32 cellular contexts compared by ENCODE assay signal in the genomic region with DNA sequence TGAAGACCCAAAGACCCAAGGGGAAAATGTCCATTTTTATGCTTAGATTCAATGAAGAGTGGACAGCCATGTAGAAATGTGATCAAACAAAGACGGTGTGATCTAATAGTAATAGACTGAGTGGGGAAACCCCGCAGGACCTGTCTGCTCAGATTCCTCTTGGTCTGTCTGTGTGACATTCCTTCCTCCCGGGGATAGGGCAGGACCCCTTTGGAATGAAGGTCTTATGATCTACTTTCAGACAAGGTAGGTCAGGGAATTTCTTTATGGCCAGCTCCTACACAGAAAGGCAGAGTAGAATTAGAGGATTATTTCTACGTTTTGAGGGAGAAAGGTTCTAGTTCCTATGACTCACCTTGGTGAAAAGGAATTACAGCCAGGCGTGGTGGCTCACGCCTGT.
DNase-seq lines count a peak whose midpoint lies in the region; ATAC-seq, FAIRE-seq and TF ChIP-seq lines count a peak whose summit lies in the region.
"Had no signal": no experiment of that assay in that cellular context is flagged by ENCODE, and none has a peak within 500 bp of the region (broad histone marks: within the 10 kb centered on the region; RNA-seq: fewer than 3 reads in every experiment).

No MANE protein-coding gene starts in this region.

- H4K8ac ChIP-seq in mesendoderm (ENCODE audit: low read depth, low read length) = no peak overlapping the region

- H3K27ac ChIP-seq in HUES6 (ENCODE audit: low read depth, low read length) (peak overlapping the region; percentile 75; the same call in 1 of the 2 replicates), mesendoderm (ENCODE audit: low read depth, low read length) (peak overlapping the region; percentile 79), smooth muscle cell (ENCODE audit: low read depth) (peak overlapping the region; percentile 91)
- H3K27ac ChIP-seq: BLaER1 treated with 17β-estradiol and CSF1 and Interleukin-3, amounts not matched to agents 10 nM and 100 nM; cardiac muscle cell; coronary artery; gastroesophageal sphincter; hepatocyte; ovary; RWPE1; spleen; transverse colon had no signal

- H3K9ac ChIP-seq in HUES6 (ENCODE audit: low read length) = peak overlapping the region; percentile 47
- H3K9ac ChIP-seq in mesendoderm (ENCODE audit: low read length) = no peak overlapping the region
- peak overlapping the region; percentile 81 for H3K9ac ChIP-seq in smooth muscle cell (ENCODE audit: low read depth)
- H3K9ac ChIP-seq: BLaER1 treated with 17β-estradiol and CSF1 and Interleukin-3, amounts not matched to agents 10 nM and 100 nM had no signal

- no peak overlapping the region for H3K4me3 ChIP-seq in HUES6 (ENCODE audit: low read depth, low read length)
- H3K4me3 ChIP-seq in bronchial epithelial cell (ENCODE audit: low read depth, low read length) = no peak overlapping the region
- no peak overlapping the region for H3K4me3 ChIP-seq in mesendoderm (ENCODE audit: low read length)
- no peak overlapping the region for H3K4me3 ChIP-seq in smooth muscle cell
- H3K4me3 ChIP-seq: BLaER1 treated with 17β-estradiol and CSF1 and Interleukin-3, amounts not matched to agents 10 nM and 100 nM; cardiac muscle cell; coronary artery; gastroesophageal sphincter; GM12878; hepatocyte; ovary; spleen; transverse colon had no signal

- no peaks in the 10 kb centered on the region for H3K79me1 ChIP-seq in mesendoderm (ENCODE audit: low read length)

- no peaks in the 10 kb centered on the region for H3K9me3 ChIP-seq in HUES6 (ENCODE audit: control insufficient read depth, insufficient read depth, low read depth, low read length)
- H3K9me3 ChIP-seq in smooth muscle cell (replicated peaks; ENCODE audit: low read depth) = no peaks in the 10 kb centered on the region
- H3K9me3 ChIP-seq: BLaER1 treated with 17β-estradiol and CSF1 and Interleukin-3, amounts not matched to agents 10 nM and 100 nM; gastroesophageal sphincter; ovary; spleen; transverse colon had no signal

- H2AFZ ChIP-seq in smooth muscle cell (ENCODE audit: low read depth) = no peak overlapping the region
- H2AFZ ChIP-seq: hepatocyte had no signal

- peak overlapping the region; percentile 87 for H3K18ac ChIP-seq in mesendoderm (ENCODE audit: low read length)

- DNase-seq in bronchial epithelial cell (ENCODE audit: low read depth) (peak; percentile 33), mesendoderm (peak; percentile 92), smooth muscle cell (lab: John Stamatoyannopoulos, UW; ENCODE audit: unreplicated experiment) (no peak), frontal cortex (ENCODE audit: low spot score in 2 of 2) (no peak)
- DNase-seq in central memory CD4-positive, alpha-beta T cell = no peak
- DNase-seq: activated CD4-positive, alpha-beta T cell treated with anti-CD3 and anti-CD28 coated beads, Interleukin-2, amount 50 U/mL, for 48 hours; activated CD8-positive, alpha-beta memory T cell treated with anti-CD3 and anti-CD28 coated beads, Interleukin-2, amount 50 U/mL, for 48 hours; KG1; midbrain; natural killer cell; NCI-H1436 treated with DMSO at 0.1 percent for 48 hours; NCI-H2107; NCI-H446; NCI-H774; ovary; right cardiac atrium; spleen; stimulated activated CD4-positive, alpha-beta T cell treated with anti-CD3 and anti-CD28 coated beads, Interleukin-2, amount 100 ng/mL, for 48 hours; T-helper 1 cell; transverse colon had no signal

- no peak overlapping the region for H3K4ac ChIP-seq in mesendoderm (ENCODE audit: low read depth, low read length)

- H3K27me3 ChIP-seq in HUES6 (ENCODE audit: control insufficient read depth, insufficient read depth, low read length) (no peaks in the 10 kb centered on the region), bronchial epithelial cell (ENCODE audit: control insufficient read depth, insufficient read depth, low read length) (no peaks in the 10 kb centered on the region), mesendoderm (ENCODE audit: insufficient read depth, low read length, poor library complexity) (peaks cover 2% of the 10 kb centered on the region), smooth muscle cell (ENCODE audit: low read depth) (no peaks in the 10 kb centered on the region)
- H3K27me3 ChIP-seq: BLaER1 treated with 17β-estradiol and CSF1 and Interleukin-3, amounts not matched to agents 10 nM and 100 nM; cardiac muscle cell; gastroesophageal sphincter; hepatocyte; ovary; spleen; transverse colon had no signal

- H3K4me1 ChIP-seq in HUES6 (ENCODE audit: control insufficient read depth, insufficient read depth, low read length) (peaks cover 35% of the 10 kb centered on the region), mesendoderm (ENCODE audit: control insufficient read depth, low read depth, low read length) (peaks cover 11% of the 10 kb centered on the region), smooth muscle cell (ENCODE audit: low read depth) (peaks cover 28% of the 10 kb centered on the region)
- H3K4me1 ChIP-seq: gastroesophageal sphincter, transverse colon had no signal

- no peak overlapping the region for H2AK5ac ChIP-seq in mesendoderm (ENCODE audit: low read length)

- H4K5ac ChIP-seq in mesendoderm (ENCODE audit: low read length) = no peak overlapping the region

- H3K23ac ChIP-seq in mesendoderm (ENCODE audit: low read length) = no peak overlapping the region

- H3F3A ChIP-seq in smooth muscle cell (ENCODE audit: low read depth) = no peaks in the 10 kb centered on the region

- FAIRE-seq in bronchial epithelial cell (lab: Jason Lieb, UNC) = no peak
- FAIRE-seq in frontal cortex (lab: Jason Lieb, UNC) = no peak
- FAIRE-seq: D721Med, GM12878 had no signal

- H3K36me3 ChIP-seq in HUES6 (ENCODE audit: control insufficient read depth, insufficient read depth, low read length) (no peaks in the 10 kb centered on the region), bronchial epithelial cell (ENCODE audit: control insufficient read depth, insufficient read depth, low read length) (no peaks in the 10 kb centered on the region), mesendoderm (ENCODE audit: control insufficient read depth, insufficient read depth, low read length) (no peaks in the 10 kb centered on the region), smooth muscle cell (ENCODE audit: low read depth) (no peaks in the 10 kb centered on the region)
- H3K36me3 ChIP-seq: cardiac muscle cell, gastroesophageal sphincter, ovary, transverse colon had no signal

- WGBS in mesendoderm (ENCODE audit: extremely low coverage, insufficient coverage, low lambda C conversion rate) = no CpG with 5 or more reads among the region's 6 CpGs
- WGBS in smooth muscle cell (ENCODE audit: low lambda C conversion rate) = 46% methylated on average over 6 of the region's 6 CpGs

- peak overlapping the region; percentile 73 for H2BK120ac ChIP-seq in mesendoderm (ENCODE audit: low read depth, low read length)

- peaks cover 5% of the 10 kb centered on the region for H4K20me1 ChIP-seq in smooth muscle cell (ENCODE audit: low read depth)
- H4K20me1 ChIP-seq: BLaER1 treated with 17β-estradiol and CSF1 and Interleukin-3, amounts not matched to agents 10 nM and 100 nM had no signal

- H3K4me2 ChIP-seq in mesendoderm (ENCODE audit: low read length) (no peak overlapping the region), smooth muscle cell (peak overlapping the region; percentile 66)
- H3K4me2 ChIP-seq: BLaER1 treated with 17β-estradiol and CSF1 and Interleukin-3, amounts not matched to agents 10 nM and 100 nM; hepatocyte had no signal

- no peak for TF ChIP-seq CTCF in bronchial epithelial cell (IDR thresholded peaks at IDR 0.05; ENCODE audit: insufficient read depth, low read length, severe bottlenecking)
- TF ChIP-seq CTCF in smooth muscle cell (IDR thresholded peaks at IDR 0.05; ENCODE audit: borderline replicate concordance, insufficient read depth, poor library complexity, severe bottlenecking) = no peak

- H3K79me2 ChIP-seq in mesendoderm (ENCODE audit: control insufficient read depth, insufficient read depth, low read length) (no peaks in the 10 kb centered on the region), smooth muscle cell (ENCODE audit: low read depth) (no peaks in the 10 kb centered on the region)
- H3K79me2 ChIP-seq: hepatocyte had no signal

- H3K56ac ChIP-seq in mesendoderm (ENCODE audit: low read length) = peak overlapping the region; percentile 43

- no peak for ATAC-seq in GM21515 (IDR thresholded peaks at IDR 0.05; ENCODE audit: unreplicated experiment)
- ATAC-seq: activated CD4-positive, CD25-positive, alpha-beta regulatory T cell treated with anti-CD3 and anti-CD28 coated beads, Interleukin-2, amount 50 U/mL, for 24 hours; gastroesophageal sphincter; GM12878; left lobe of liver; natural killer cell had no signal

- H2BK15ac ChIP-seq in mesendoderm (replicated peaks; ENCODE audit: low read depth) = no peak overlapping the region

- H2BK5ac ChIP-seq in mesendoderm (ENCODE audit: low read length) = peak overlapping the region; percentile 7

Comparison
In these comparisons a context has a peak if more than half of its experiments do, and no peak if none do; other contexts are left out.
1. DNase-seq: peak in bronchial epithelial cell (single experiment) and mesendoderm (single experiment); none in smooth muscle cell (single experiment), frontal cortex (0 of 2) and central memory CD4-positive, alpha-beta T cell (single experiment).
2. Peak in every context shown above with its lines, with median percentiles within 50 percentile points of each other: H3K27ac ChIP-seq.